ENCODE assay signal across 25 cellular contexts in genomic region chr5:68766952-68767464, GRCh38.
"Had no signal": no experiment of that assay in that cellular context is flagged by ENCODE, and none has a peak within 500 bp of the region (broad histone marks: within the 10 kb centered on the region; RNA-seq: fewer than 3 reads in every experiment).

No MANE protein-coding gene starts in this region.

- H2AFZ ChIP-seq: hepatocyte had no signal

- H3K4me3 Mint-ChIP-seq: immature natural killer cell, mesothelial cell of epicardium, naive B cell had no signal

- H3K4me1 ChIP-seq: esophagus muscularis mucosa, foreskin keratinocyte, gastroesophageal sphincter, left lung, lower lobe of right lung had no signal

- H3K9me3 Mint-ChIP-seq: immature natural killer cell had no signal

- ATAC-seq: foreskin keratinocyte, gastroesophageal sphincter, heart left ventricle, left colon, left lung, left ventricle myocardium superior, lower lobe of right lung, mucosa of descending colon had no signal

- DNase-seq: dermis blood vessel endothelial cell; dorsolateral prefrontal cortex; effector CD4-positive, alpha-beta T cell; effector memory CD4-positive, alpha-beta T cell; foreskin keratinocyte; heart left ventricle; immature natural killer cell; islet precursor cell; kidney; kidney glomerular epithelial cell; left colon; left lung; left ventricle myocardium superior; lower lobe of right lung; mesenchymal stem cell; mucosa of descending colon; naive B cell had no signal

- H3K4me1 Mint-ChIP-seq: immature natural killer cell, mesothelial cell of epicardium, naive B cell had no signal

- H3K36me3 ChIP-seq: esophagus muscularis mucosa, gastroesophageal sphincter, heart left ventricle, left lung, lower lobe of right lung had no signal

- H3K27ac Mint-ChIP-seq: immature natural killer cell, mesothelial cell of epicardium had no signal

- H3K27me3 ChIP-seq: dorsolateral prefrontal cortex, esophagus muscularis mucosa, gastroesophageal sphincter, heart left ventricle, hepatocyte, left lung had no signal

- H3K4me2 ChIP-seq: hepatocyte had no signal

- H3K9me3 ChIP-seq: gastroesophageal sphincter, left lung, lower lobe of right lung, mucosa of descending colon had no signal

- FAIRE-seq: colon, endothelial cell of umbilical vein, frontal cortex, kidney had no signal

- H3K79me2 ChIP-seq: hepatocyte had no signal

- H3K36me3 Mint-ChIP-seq: immature natural killer cell, mesothelial cell of epicardium, naive B cell had no signal

- H3K4me3 ChIP-seq: coronary artery, dorsolateral prefrontal cortex, esophagus muscularis mucosa, gastroesophageal sphincter, heart left ventricle, hepatocyte, left lung, lower lobe of right lung, mucosa of descending colon had no signal

- H3K27ac ChIP-seq: coronary artery, esophagus muscularis mucosa, foreskin keratinocyte, gastroesophageal sphincter, heart left ventricle, hepatocyte, left lung, lower lobe of right lung had no signal
